In genomic region chr6:143536461-143536865, GRCh38 we compare ENCODE assay signal across 8 cellular contexts. TPM values are rescaled to one million over a fixed set of nuclear protein-coding genes. Genes with fewer than 3 reads are reported as not detected.
A peak's percentile ranks its signal among the peaks of the same experiment; 100 is the strongest.
DNase-seq lines count a peak whose midpoint lies in the region; ATAC-seq and TF ChIP-seq lines count a peak whose summit lies in the region.

No MANE protein-coding gene starts in this region.

- CTCF ChIA-PET in PC-3 (lab: Charles Lee) = no interaction called here

- H3K4me3 ChIP-seq in PC-3 (ENCODE audit: low read length) = peak overlapping the region; percentile 84

- H3K36me3 Mint-ChIP-seq in osteocyte (ENCODE audit: unreplicated experiment) = no peaks in the 10 kb centered on the region

- no peaks in the 10 kb centered on the region for H3K9me3 Mint-ChIP-seq in osteocyte (ENCODE audit: unreplicated experiment)

- H3K79me2 ChIP-seq in PC-3 (ENCODE audit: low read length) = peaks cover 14% of the 10 kb centered on the region; the same call in 1 of the 2 replicates

- H2AFZ ChIP-seq in PC-3 (ENCODE audit: low read length) = peak overlapping the region; percentile 95

- H3K27me3 Mint-ChIP-seq in osteocyte (ENCODE audit: unreplicated experiment) = no peaks in the 10 kb centered on the region

- H3K9ac ChIP-seq in PC-3 (ENCODE audit: low read length) = peak overlapping the region; percentile 49

- H3K4me2 ChIP-seq in PC-3 (ENCODE audit: low read length) = peak overlapping the region; percentile 93

- ATAC-seq in GM18868 (IDR thresholded peaks at IDR 0.05; ENCODE audit: unreplicated experiment) (peak; percentile 60), HG03097 (IDR thresholded peaks at IDR 0.05; ENCODE audit: low FRiP score, unreplicated experiment) (peak; percentile 62), PC-3 (peak; percentile 71), foreskin keratinocyte (peak; percentile 68)

- H3K27me3 ChIP-seq in PC-3 (ENCODE audit: low read length) = no peaks in the 10 kb centered on the region
- peaks cover 12% of the 10 kb centered on the region for H3K27me3 ChIP-seq in foreskin keratinocyte

- H3K27ac Mint-ChIP-seq in osteocyte (ENCODE audit: unreplicated experiment) = peak overlapping the region; percentile 42

- intact Hi-C loops in PC-3 (cut with micrococcal nuclease) = no loop called here

- peaks cover 7% of the 10 kb centered on the region; the same call in 1 of the 2 replicates for H3K4me1 ChIP-seq in PC-3 (ENCODE audit: insufficient read depth, low read length)
- H3K4me1 ChIP-seq in foreskin keratinocyte = no peaks in the 10 kb centered on the region

- H3F3A ChIP-seq in PC-3 (ENCODE audit: low read length, unreplicated experiment) = no peaks in the 10 kb centered on the region

- H3K9me3 ChIP-seq in PC-3 (ENCODE audit: low read length) = no peaks in the 10 kb centered on the region

- TSS peak; percentile 33 for BruUV-seq in PC-3 (replicated peaks; lab: Mats Ljungman, UMichigan)

- no peaks in the 10 kb centered on the region for H3K36me3 ChIP-seq in PC-3 (ENCODE audit: low read depth, low read length)

- H4K20me1 ChIP-seq in PC-3 (ENCODE audit: low read length) = no peaks in the 10 kb centered on the region

- POLR2A ChIA-PET in PC-3 (lab: Charles Lee; ENCODE audit: unreplicated experiment) = no interaction called here

- DNase-seq in A172 (ENCODE audit: low spot score) (peak; percentile 19), PC-3 (peak; percentile 45), foreskin keratinocyte (no peak), osteocyte (ENCODE audit: extremely low spot score, unreplicated experiment) (peak; percentile 86), cortex of kidney (lab: John Stamatoyannopoulos, UW) (no peak)
- DNase-seq in activated T-helper 1 cell treated with anti-CD3 and anti-CD28 coated beads, Interleukin-2, amount 50 U/mL, for 16 hours (ENCODE audit: low read depth in 1 of 2, low spot score in 1 of 2) = peak; percentile 18 to 30

- H3K4me1 Mint-ChIP-seq in osteocyte (ENCODE audit: unreplicated experiment) = peaks cover 25% of the 10 kb centered on the region

- H3K9me2 ChIP-seq in PC-3 (replicated peaks; ENCODE audit: low read length) = no peaks in the 10 kb centered on the region

- H3K27ac ChIP-seq in PC-3 (ENCODE audit: low read length) = no peak overlapping the region
- H3K27ac ChIP-seq in foreskin keratinocyte = no peak overlapping the region

- TF ChIP-seq CTCF in PC-3 (conservative IDR thresholded peaks at IDR 0.05; ENCODE audit: low read depth, low read length) = no peak
- peak; percentile 2 for TF ChIP-seq CTCF in foreskin keratinocyte (conservative IDR thresholded peaks at IDR 0.05)
- TF ChIP-seq CTCF in osteocyte (IDR thresholded peaks at IDR 0.05) = no peak

- H3K4me3 Mint-ChIP-seq in osteocyte (ENCODE audit: unreplicated experiment) = peak overlapping the region; percentile 64

RNA-seq across cellular contexts. Expression of gene FUCA2, which starts 24.9 kb away (rescaled TPM):
- 88.9 and 95.2 TPM in 2 replicates for total RNA-seq in A172 (2014; rRNA removed; shearing (Covaris generic))
- 49.9 and 52.8 TPM in 2 replicates for total RNA-seq in PC-3 (2014; rRNA removed)
- total RNA-seq in foreskin keratinocyte = 18.8 and 20.1 TPM in 2 replicates
- 15.2 and 19.0 TPM in 2 replicates for polyA plus RNA-seq in foreskin keratinocyte
- total RNA-seq in osteocyte = 58.7 and 63.8 TPM in 2 replicates

Comparison
In these comparisons a context has a peak if more than half of its experiments do, and no peak if none do; other contexts are left out.
1. DNase-seq: peak in A172 (single experiment), PC-3 (single experiment), activated T-helper 1 cell treated with anti-CD3 and anti-CD28 coated beads, Interleukin-2, amount 50 U/mL, for 16 hours (2 of 2) and osteocyte (single experiment); none in foreskin keratinocyte (0 of 2) and cortex of kidney (single experiment).
2. Peak in every context shown above with its lines, with median percentiles within 50 percentile points of each other: ATAC-seq.